In genomic region chr1:151733126-151733525, GRCh38 we compare ENCODE assay signal across 19 cellular contexts. TPM values are rescaled to one million over a fixed set of nuclear protein-coding genes. Genes with fewer than 3 reads are reported as not detected.
DNase-seq lines count a peak whose midpoint lies in the region; ATAC-seq and TF ChIP-seq lines count a peak whose summit lies in the region.
"Had no signal": no experiment of that assay in that cellular context is flagged by ENCODE, and none has a peak within 500 bp of the region (broad histone marks: within the 10 kb centered on the region; RNA-seq: fewer than 3 reads in every experiment).

No MANE protein-coding gene starts in this region.

- TF ChIP-seq CTCF in C4-2B (conservative IDR thresholded peaks at IDR 0.05) = no peak
- no peak for TF ChIP-seq CTCF in VCaP (conservative IDR thresholded peaks at IDR 0.05)
- no peak for TF ChIP-seq CTCF in progenitor cell of endocrine pancreas (IDR thresholded peaks at IDR 0.05; ENCODE audit: unreplicated experiment)

- DNase-seq in DMS53 (lab: John Stamatoyannopoulos, UW) (peak; percentile 70), progenitor cell of endocrine pancreas (ENCODE audit: low spot score, unreplicated experiment) (no peak), OCI-M2 (lab: John Stamatoyannopoulos, UW; ENCODE audit: unreplicated experiment) (no peak)
- DNase-seq: C1 segment of cervical spinal cord; Caco-2; CD4-positive, CD25-positive, alpha-beta regulatory T cell; CD8-positive, alpha-beta T cell; DMS153; DMS79 treated with DMSO at 0.1 percent for 48 hours; GF-D8; HFFc6 had no signal

- peaks cover 25% of the 10 kb centered on the region for H3K4me1 Mint-ChIP-seq in progenitor cell of endocrine pancreas (ENCODE audit: low read depth)

- peaks cover 9% of the 10 kb centered on the region for H3K9me3 Mint-ChIP-seq in progenitor cell of endocrine pancreas (ENCODE audit: low read depth)

- H3K4me3 Mint-ChIP-seq in progenitor cell of endocrine pancreas (ENCODE audit: low read depth) = peak overlapping the region; percentile 20
- H3K4me3 Mint-ChIP-seq: CD8-positive, alpha-beta T cell; GM23338; HFFc6 had no signal

- peaks cover 5% of the 10 kb centered on the region for H3K27me3 Mint-ChIP-seq in progenitor cell of endocrine pancreas

- peak overlapping the region; percentile 71 for H3K27ac Mint-ChIP-seq in progenitor cell of endocrine pancreas
- H3K27ac Mint-ChIP-seq: CD4-positive, CD25-positive, alpha-beta regulatory T cell; CD8-positive, alpha-beta T cell; GM23338; HFFc6 had no signal

- H3K27ac ChIP-seq in C4-2B = peak overlapping the region; percentile 81
- H3K27ac ChIP-seq in VCaP = peak overlapping the region; percentile 49

- no peaks in the 10 kb centered on the region for H3K36me3 Mint-ChIP-seq in progenitor cell of endocrine pancreas (ENCODE audit: insufficient read depth)
- H3K36me3 Mint-ChIP-seq: CD4-positive, CD25-positive, alpha-beta regulatory T cell; CD8-positive, alpha-beta T cell had no signal

- no peak for ATAC-seq in HG03196 (IDR thresholded peaks at IDR 0.05; ENCODE audit: unreplicated experiment)
- ATAC-seq: CD8-positive, alpha-beta T cell; GM23338 had no signal

RNA-seq across cellular contexts. Expression of gene RIIAD1, which starts 11.8 kb away (rescaled TPM):
- 0.51 and 1.2 TPM in 2 replicates for total RNA-seq in progenitor cell of endocrine pancreas
- total RNA-seq: A172; A673; CD4-positive, CD25-positive, alpha-beta regulatory T cell; CD8-positive, alpha-beta T cell; Daoy; G401; GM23338; HFFc6 had no signal

RNA-seq across cellular contexts. Expression of gene CELF3, which starts 16.5 kb away (rescaled TPM):
- total RNA-seq in progenitor cell of endocrine pancreas = 20.0 and 22.6 TPM in 2 replicates
- total RNA-seq: A172; A673; CD4-positive, CD25-positive, alpha-beta regulatory T cell; CD8-positive, alpha-beta T cell; G401; HFFc6 had no signal

RNA-seq across cellular contexts. Expression of gene MRPL9, which starts 30.2 kb away (rescaled TPM):
- 79.4 and 81.0 TPM in 2 replicates for total RNA-seq in progenitor cell of endocrine pancreas

RNA-seq across cellular contexts. Expression of gene TDRKH, which starts 57.2 kb away (rescaled TPM):
- 16.3 and 16.5 TPM in 2 replicates for total RNA-seq in progenitor cell of endocrine pancreas
